ENCODE assay signal across 16 cellular contexts in genomic region chr16:88473666-88474534, GRCh38. TPM values are rescaled to one million over a fixed set of nuclear protein-coding genes. Genes with fewer than 3 reads are reported as not detected.
DNase-seq lines count a peak whose midpoint lies in the region; ATAC-seq, FAIRE-seq and TF ChIP-seq lines count a peak whose summit lies in the region.
"Had no signal": no experiment of that assay in that cellular context is flagged by ENCODE, and none has a peak within 500 bp of the region (broad histone marks: within the 10 kb centered on the region; RNA-seq: fewer than 3 reads in every experiment).

No MANE protein-coding gene starts in this region.

- H3K27ac Mint-ChIP-seq in CD4-positive, alpha-beta T cell, result no peak overlapping the region
- H3K27ac Mint-ChIP-seq in T-helper 2 cell treated with Interferon-gamma antibody and Interleukin-4, amounts not matched to agents 5 μg/mL and 100 μg/mL, for 36 hours, result no peak overlapping the region
- no peak overlapping the region for H3K27ac Mint-ChIP-seq in activated naive CD4-positive, alpha-beta T cell treated with anti-CD3 and anti-CD28 coated beads, Interleukin-2, amount 50 U/mL, for 72 hours
- peak overlapping the region in 4 of 10 donors; percentile 4 to 81 (median 64) for H3K27ac Mint-ChIP-seq in naive thymus-derived CD8-positive, alpha-beta T cell
- H3K27ac Mint-ChIP-seq: activated naive CD4-positive, alpha-beta T cell treated with anti-CD3 and anti-CD28 coated beads, Interleukin-2, amount 10 ng/mL, durations not matched to agents 7 days and 5 days had no signal

- no peaks in the 10 kb centered on the region for H3K9me3 Mint-ChIP-seq in CD4-positive, alpha-beta T cell
- H3K9me3 Mint-ChIP-seq in T-helper 2 cell treated with Interferon-gamma antibody and Interleukin-4, amounts not matched to agents 5 μg/mL and 100 μg/mL, for 36 hours, result no peaks in the 10 kb centered on the region
- H3K9me3 Mint-ChIP-seq in activated naive CD4-positive, alpha-beta T cell treated with anti-CD3 and anti-CD28 coated beads, Interleukin-2, amount 50 U/mL, for 72 hours, result no peaks in the 10 kb centered on the region
- no peaks in the 10 kb centered on the region for H3K9me3 Mint-ChIP-seq in naive thymus-derived CD8-positive, alpha-beta T cell
- H3K9me3 Mint-ChIP-seq: activated naive CD4-positive, alpha-beta T cell treated with anti-CD3 and anti-CD28 coated beads, Interleukin-2, amount 10 ng/mL, durations not matched to agents 7 days and 5 days had no signal

- TF ChIP-seq POLR2A in heart left ventricle (IDR thresholded peaks at IDR 0.05), result no peak
- TF ChIP-seq POLR2A in tibial nerve (IDR thresholded peaks at IDR 0.05), result no peak

- no peaks in the 10 kb centered on the region for H3K27me3 ChIP-seq in CD4-positive, alpha-beta T cell (ENCODE audit: control insufficient read depth, insufficient read depth, low read length)
- no peaks in the 10 kb centered on the region for H3K27me3 ChIP-seq in adipocyte (replicated peaks; ENCODE audit: control insufficient read depth, insufficient read depth, low read length)
- H3K27me3 ChIP-seq in heart left ventricle, result no peaks in the 10 kb centered on the region
- H3K27me3 ChIP-seq in pancreas, result no peaks in the 10 kb centered on the region
- peaks cover 0 to 5% of the 10 kb centered on the region in 2 donors for H3K27me3 ChIP-seq in tibial nerve
- H3K27me3 ChIP-seq: esophagus squamous epithelium had no signal

- H3K9me3 ChIP-seq in CD4-positive, alpha-beta T cell (ENCODE audit: control insufficient read depth, low read length), result no peaks in the 10 kb centered on the region
- no peaks in the 10 kb centered on the region for H3K9me3 ChIP-seq in adipocyte (ENCODE audit: control insufficient read depth, low read length)
- H3K9me3 ChIP-seq in heart left ventricle, result no peaks in the 10 kb centered on the region
- no peaks in the 10 kb centered on the region for H3K9me3 ChIP-seq in pancreas
- H3K9me3 ChIP-seq in tibial nerve, result no peaks in the 10 kb centered on the region
- H3K9me3 ChIP-seq: esophagus squamous epithelium had no signal

- H3K4me1 ChIP-seq in adipocyte (ENCODE audit: control insufficient read depth, insufficient read depth, low read length) (peaks cover 8% of the 10 kb centered on the region), heart left ventricle (peaks cover 0 to 38% (median 1%) of the 10 kb centered on the region in 12 donors), pancreas (peaks cover 21 to 50% (median 22%) of the 10 kb centered on the region in 3 donors), tibial nerve (peaks cover 0 to 7% (median 3%) of the 10 kb centered on the region in 4 donors)

- H3K4me3 Mint-ChIP-seq in CD4-positive, alpha-beta T cell, result peak overlapping the region; percentile 65
- no peak overlapping the region for H3K4me3 Mint-ChIP-seq in T-helper 2 cell treated with Interferon-gamma antibody and Interleukin-4, amounts not matched to agents 5 μg/mL and 100 μg/mL, for 36 hours
- peak overlapping the region in 2 of 10 donors; percentile 36 to 41 for H3K4me3 Mint-ChIP-seq in naive thymus-derived CD8-positive, alpha-beta T cell
- H3K4me3 Mint-ChIP-seq: activated naive CD4-positive, alpha-beta T cell treated with anti-CD3 and anti-CD28 coated beads, Interleukin-2, amount 10 ng/mL, durations not matched to agents 7 days and 5 days had no signal

- CTCF ChIA-PET in CD4-positive, alpha-beta T cell (lab: Charles Lee), result no interaction called here

- POLR2A ChIA-PET in CD4-positive, alpha-beta T cell (lab: Charles Lee), result interaction anchor here (0.7 kb wide), 1 partner anchor 20 kb away, joined by 3 read pairs; no protein-coding TSS in a partner anchor
- POLR2A ChIA-PET in naive thymus-derived CD8-positive, alpha-beta T cell (lab: Charles Lee), result no interaction called here

- H3K4me3 ChIP-seq in adipocyte (ENCODE audit: low read length), result peak overlapping the region; percentile 71
- peak overlapping the region in 10 of 12 donors; percentile 7 to 61 (median 48) for H3K4me3 ChIP-seq in heart left ventricle
- no peak overlapping the region for H3K4me3 ChIP-seq in pancreas
- peak overlapping the region in 1 of 4 donors; percentile 25 for H3K4me3 ChIP-seq in tibial nerve
- H3K4me3 ChIP-seq: esophagus squamous epithelium had no signal

- intact Hi-C loops in CD4-positive, alpha-beta T cell (cut with DNase I, micrococcal nuclease), result no loop called here
- intact Hi-C loops in heart left ventricle (cut with DNase I), result no loop called here
- intact Hi-C loops in pancreas (cut with DNase I), result no loop called here

- H3K36me3 ChIP-seq in adipocyte (ENCODE audit: control insufficient read depth, insufficient read depth, low read length, severe bottlenecking), result no peaks in the 10 kb centered on the region
- H3K36me3 ChIP-seq in heart left ventricle, result no peaks in the 10 kb centered on the region
- H3K36me3 ChIP-seq in pancreas, result no peaks in the 10 kb centered on the region
- H3K36me3 ChIP-seq in tibial nerve, result no peaks in the 10 kb centered on the region
- H3K36me3 ChIP-seq: esophagus squamous epithelium had no signal

- no peak for TF ChIP-seq EP300 in tibial nerve (IDR thresholded peaks at IDR 0.05)

- H3K27me3 Mint-ChIP-seq in CD4-positive, alpha-beta T cell, result no peaks in the 10 kb centered on the region
- no peaks in the 10 kb centered on the region for H3K27me3 Mint-ChIP-seq in T-helper 2 cell treated with Interferon-gamma antibody and Interleukin-4, amounts not matched to agents 5 μg/mL and 100 μg/mL, for 36 hours (ENCODE audit: low read depth)
- H3K27me3 Mint-ChIP-seq in naive thymus-derived CD8-positive, alpha-beta T cell, result no peaks in the 10 kb centered on the region

- WGBS in heart left ventricle, 4 donors, result 58 to 77% (median 65%) methylated on average over 39 to 43 of the region's 43 CpGs
- 41 to 51% methylated on average over 39 to 43 of the region's 43 CpGs for WGBS in pancreas, 2 donors
- 77 to 79% methylated on average over 36 to 43 of the region's 43 CpGs for WGBS in tibial nerve, 2 donors

- peaks cover 7% of the 10 kb centered on the region for H3K36me3 Mint-ChIP-seq in CD4-positive, alpha-beta T cell (ENCODE audit: low read depth)
- H3K36me3 Mint-ChIP-seq in T-helper 2 cell treated with Interferon-gamma antibody and Interleukin-4, amounts not matched to agents 5 μg/mL and 100 μg/mL, for 36 hours (ENCODE audit: low read depth), result no peaks in the 10 kb centered on the region
- no peaks in the 10 kb centered on the region for H3K36me3 Mint-ChIP-seq in activated naive CD4-positive, alpha-beta T cell treated with anti-CD3 and anti-CD28 coated beads, Interleukin-2, amount 50 U/mL, for 72 hours
- no peaks in the 10 kb centered on the region for H3K36me3 Mint-ChIP-seq in naive thymus-derived CD8-positive, alpha-beta T cell
- H3K36me3 Mint-ChIP-seq: activated naive CD4-positive, alpha-beta T cell treated with anti-CD3 and anti-CD28 coated beads, Interleukin-2, amount 10 ng/mL, durations not matched to agents 7 days and 5 days had no signal

- H3K4me1 Mint-ChIP-seq in CD4-positive, alpha-beta T cell (ENCODE audit: low read depth), result peaks cover 60% of the 10 kb centered on the region
- peaks cover 18% of the 10 kb centered on the region for H3K4me1 Mint-ChIP-seq in T-helper 2 cell treated with Interferon-gamma antibody and Interleukin-4, amounts not matched to agents 5 μg/mL and 100 μg/mL, for 36 hours (ENCODE audit: low read depth)
- H3K4me1 Mint-ChIP-seq in naive thymus-derived CD8-positive, alpha-beta T cell, result peaks cover 31 to 67% (median 59%) of the 10 kb centered on the region in 4 donors

- ATAC-seq in CD4-positive, alpha-beta T cell (ENCODE audit: poor library complexity), result no peak
- peak in 3 of 4 donors; percentile 72 to 75 (median 72) for ATAC-seq in heart left ventricle
- peak; percentile 68 to 77 (median 72) for ATAC-seq in pancreas
- no peak for ATAC-seq in activated naive CD4-positive, alpha-beta T cell treated with anti-CD3 and anti-CD28 coated beads, Interleukin-2, amount 50 U/mL, for 72 hours
- ATAC-seq in naive thymus-derived CD8-positive, alpha-beta T cell, result no peak
- ATAC-seq: activated CD4-positive, CD25-positive, alpha-beta regulatory T cell treated with anti-CD3 and anti-CD28 coated beads, Interleukin-2, amount 50 U/mL, for 24 hours; SK-N-SH treated with all-trans-retinoic acid at 6 μM for 48 hours had no signal

- FAIRE-seq in pancreas (lab: Jason Lieb, UNC), result no peak

- H3K9ac ChIP-seq in adipocyte (ENCODE audit: low read length), result peak overlapping the region; percentile 79

- H3K27ac ChIP-seq in CD4-positive, alpha-beta T cell (ENCODE audit: low read depth, low read length), result no peak overlapping the region
- peak overlapping the region in 9 of 12 donors; percentile 15 to 77 (median 68) for H3K27ac ChIP-seq in heart left ventricle
- peak overlapping the region in 2 of 4 donors; percentile 60 to 63 for H3K27ac ChIP-seq in pancreas
- H3K27ac ChIP-seq in tibial nerve, result peak overlapping the region in 1 of 4 donors; percentile 5

- no peak for TF ChIP-seq CTCF in CD4-positive, alpha-beta T cell (IDR thresholded peaks at IDR 0.05)
- no peak for TF ChIP-seq CTCF in heart left ventricle (IDR thresholded peaks at IDR 0.05)
- TF ChIP-seq CTCF in pancreas (IDR thresholded peaks at IDR 0.05), result no peak
- TF ChIP-seq CTCF in tibial nerve (IDR thresholded peaks at IDR 0.05), result no peak

- no peak for DNase-seq in CD4-positive, alpha-beta T cell
- DNase-seq in adipocyte (ENCODE audit: low read depth) (no peak), heart left ventricle (peak; percentile 63 to 83 (median 71)), pancreas (peak in 5 of 6 donors; percentile 68 to 80 (median 77)), tibial nerve (ENCODE audit: low spot score in 2 of 2) (no peak)
- DNase-seq in T-helper 2 cell treated with Interferon-gamma antibody and Interleukin-4, amounts not matched to agents 5 μg/mL and 100 μg/mL, for 36 hours (ENCODE audit: low spot score), result no peak
- no peak for DNase-seq in activated naive CD4-positive, alpha-beta T cell treated with anti-CD3 and anti-CD28 coated beads, Interleukin-2, amount 50 U/mL, for 72 hours (ENCODE audit: low spot score in 2 of 2)
- DNase-seq in naive thymus-derived CD8-positive, alpha-beta T cell, result no peak
- DNase-seq: activated CD8-positive, alpha-beta memory T cell treated with anti-CD3 and anti-CD28 coated beads, Interleukin-2, amount 50 U/mL, for 48 hours; activated naive CD4-positive, alpha-beta T cell treated with anti-CD3 and anti-CD28 coated beads, Interleukin-2, amount 10 ng/mL, durations not matched to agents 7 days and 5 days; DMS79 treated with DMSO at 0.1 percent for 48 hours; esophagus squamous epithelium; NCI-H1092 treated with DMSO at 0.1 percent for 48 hours; NCI-H446 had no signal

RNA-seq across cellular contexts. Expression of gene ZFPM1, which starts 20.8 kb away (rescaled TPM):
- 10 to 100 TPM; 22.8 to 24.2 TPM for total RNA-seq in CD4-positive, alpha-beta T cell
- total RNA-seq in heart left ventricle (1 to 10 TPM; 1.3 to 6.1 (median 4.1) TPM), pancreas (10 to 100 TPM; 14.2 to 20.4 (median 19.3) TPM), tibial nerve (1 to 10 TPM in 1 of 4 donors, under 1 TPM in 3; 0.44 to 1.2 (median 0.71) TPM)
- polyA plus RNA-seq in heart left ventricle (1 to 10 TPM; 1.6 to 6.3 TPM), pancreas (10 to 100 TPM in 1 of 2 donors, 1 to 10 TPM in 1; 3.6 to 22.5 TPM)
- 10 to 100 TPM; 15.5 to 25.1 TPM for total RNA-seq in activated naive CD4-positive, alpha-beta T cell treated with anti-CD3 and anti-CD28 coated beads, Interleukin-2, amount 50 U/mL, for 72 hours
- 10 to 100 TPM; 10.6 to 10.8 TPM for total RNA-seq in naive thymus-derived CD8-positive, alpha-beta T cell
- polyA plus RNA-seq in naive thymus-derived CD8-positive, alpha-beta T cell, result under 1 TPM; 0.23 to 0.36 (median 0.28) TPM

Comparison
In these comparisons a context has a peak if more than half of its experiments do, and no peak if none do; other contexts are left out.
1. ATAC-seq: peak in heart left ventricle (3 of 4) and pancreas (4 of 4); none in CD4-positive, alpha-beta T cell (single experiment), activated naive CD4-positive, alpha-beta T cell treated with anti-CD3 and anti-CD28 coated beads, Interleukin-2, amount 50 U/mL, for 72 hours (0 of 2) and naive thymus-derived CD8-positive, alpha-beta T cell (0 of 2).
2. DNase-seq: peak in heart left ventricle (5 of 5) and pancreas (5 of 6); none in CD4-positive, alpha-beta T cell (0 of 10), adipocyte (single experiment), T-helper 2 cell treated with Interferon-gamma antibody and Interleukin-4, amounts not matched to agents 5 μg/mL and 100 μg/mL, for 36 hours (single experiment), activated naive CD4-positive, alpha-beta T cell treated with anti-CD3 and anti-CD28 coated beads, Interleukin-2, amount 50 U/mL, for 72 hours (0 of 2), tibial nerve (0 of 2) and naive thymus-derived CD8-positive, alpha-beta T cell (0 of 10).
3. H3K4me3 ChIP-seq: peak in adipocyte (single experiment) and heart left ventricle (10 of 12); none in pancreas (0 of 4).